ENCODE assay signal across 1 cellular context in genomic region chr12:11731042-11731357, GRCh38.
TF ChIP-seq lines count a peak whose summit lies in the region.

No MANE protein-coding gene starts in this region.

TF ChIP-seq in IMR-90, 13 proteins besides CTCF, POLR2A, EP300 and RAD21 (continued from another document):
- TF ChIP-seq USF2 (IDR thresholded peaks at IDR 0.05; ENCODE audit: low read depth, low read length) (no peak), RCOR1 (IDR thresholded peaks at IDR 0.05; ENCODE audit: insufficient replicate concordance, low read length) (no peak), BHLHE40 (IDR thresholded peaks at IDR 0.05; ENCODE audit: low read depth, low read length) (no peak), MAZ (IDR thresholded peaks at IDR 0.05; ENCODE audit: borderline replicate concordance, low read depth, low read length) (no peak), ELK1 (IDR thresholded peaks at IDR 0.05; ENCODE audit: borderline replicate concordance, low read depth, low read length) (no peak)
